In the genomic region with DNA sequence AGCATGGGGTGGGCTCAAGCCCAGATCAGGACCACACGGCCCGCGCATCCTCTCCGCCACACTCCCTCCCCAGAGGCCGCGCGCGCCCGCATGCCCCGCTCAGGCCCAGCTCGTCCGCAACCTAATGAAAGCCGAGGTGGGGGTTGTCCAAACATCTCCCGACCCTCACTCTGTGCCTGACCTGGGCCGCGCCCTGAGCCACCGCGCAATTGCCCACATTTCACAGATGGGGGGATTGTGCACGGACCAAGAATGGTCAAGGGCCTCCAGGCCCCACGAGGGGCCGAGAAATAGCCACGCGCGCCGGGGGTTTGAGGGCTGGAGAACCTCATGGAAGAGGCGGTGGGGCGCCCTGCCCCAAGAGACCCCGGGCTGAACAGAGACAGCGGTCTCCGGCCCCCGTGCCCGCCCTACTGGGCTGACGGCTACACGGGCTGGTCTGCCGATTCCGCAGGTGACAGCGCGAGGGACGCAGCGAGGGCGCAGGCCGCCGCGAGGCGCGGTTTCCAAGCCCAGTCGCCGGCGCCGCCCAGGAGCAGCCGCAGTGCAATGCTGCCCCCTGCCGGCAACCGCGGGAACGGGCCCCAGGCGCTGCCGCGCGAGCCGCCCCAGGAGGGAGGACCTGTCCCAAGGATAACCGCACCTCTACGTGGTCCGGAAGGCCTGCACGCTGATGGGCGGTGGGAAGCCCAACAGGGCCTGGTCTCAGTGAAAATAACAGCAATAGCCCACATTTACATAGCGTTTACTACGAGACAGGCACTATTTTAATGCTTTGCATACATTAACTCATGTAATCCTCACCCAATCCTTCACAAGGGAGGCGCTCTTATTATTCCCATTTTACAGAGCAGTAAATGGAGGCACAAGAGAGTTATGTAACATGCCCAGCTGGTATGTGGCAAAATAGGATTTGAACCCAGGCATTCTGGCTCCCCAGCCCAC, we compare ENCODE assay signal across 7 cellular contexts. TPM values are rescaled to one million over a fixed set of nuclear protein-coding genes. Genes with fewer than 3 reads are reported as not detected.
DNase-seq lines count a peak whose midpoint lies in the region; ATAC-seq, FAIRE-seq and TF ChIP-seq lines count a peak whose summit lies in the region.

No MANE protein-coding gene starts in this region.

- no peak for FAIRE-seq in astrocyte (lab: Jason Lieb, UNC)

- H4K20me1 ChIP-seq in GM23338 (replicated peaks; ENCODE audit: insufficient read depth) = no peaks in the 10 kb centered on the region
- H4K20me1 ChIP-seq in KMS-11 (ENCODE audit: insufficient read depth) = no peaks in the 10 kb centered on the region
- H4K20me1 ChIP-seq in astrocyte (ENCODE audit: insufficient read depth, low read length) = no peaks in the 10 kb centered on the region

- H2AFZ ChIP-seq in GM23338 = peak overlapping the region; percentile 100
- peak overlapping the region; percentile 68; the same call in 1 of the 2 replicates for H2AFZ ChIP-seq in KMS-11 (ENCODE audit: low read depth)
- H2AFZ ChIP-seq in astrocyte (ENCODE audit: low read depth, low read length) = peak overlapping the region; percentile 77

- H3K27ac ChIP-seq in GM23338 (ENCODE audit: low read depth) (no peak overlapping the region), KMS-11 (no peak overlapping the region), astrocyte (ENCODE audit: low read depth, low read length) (no peak overlapping the region)

- TF ChIP-seq CTCF in GM12872 (IDR thresholded peaks at IDR 0.05; ENCODE audit: insufficient read depth, low read depth, low read length) (peak; percentile 97), GM23338 (conservative IDR thresholded peaks at IDR 0.05; ENCODE audit: low read depth in 2 of 2) (peak; percentile 80 to 95), KMS-11 (conservative IDR thresholded peaks at IDR 0.05; ENCODE audit: low read depth, low read length) (peak; percentile 86), astrocyte (IDR thresholded peaks at IDR 0.05; ENCODE audit: insufficient read depth, low read depth, low read length) (peak; percentile 73)

- H3K4me3 ChIP-seq in GM23338 (peak overlapping the region; percentile 59), KMS-11 (IDR thresholded peaks at IDR 0.05; ENCODE audit: insufficient read depth, low read depth, low read length) (no peak overlapping the region), astrocyte (ENCODE audit: insufficient read depth, low read depth, low read length) (no peak overlapping the region)

- H3K27me3 Mint-ChIP-seq in GM23338 (ENCODE audit: insufficient read depth, low read depth, poor library complexity) = peaks cover 15% of the 10 kb centered on the region
- H3K27me3 Mint-ChIP-seq in astrocyte (ENCODE audit: low read depth, unreplicated experiment) = peaks cover 72% of the 10 kb centered on the region

- H3K9me3 ChIP-seq in astrocyte (ENCODE audit: insufficient read depth, low read depth, low read length) = no peaks in the 10 kb centered on the region

- H3K9me2 ChIP-seq in GM23338 (ENCODE audit: insufficient read depth) = no peaks in the 10 kb centered on the region

- H3K79me2 ChIP-seq in GM23338 (replicated peaks; ENCODE audit: insufficient read depth) = no peaks in the 10 kb centered on the region
- H3K79me2 ChIP-seq in KMS-11 (ENCODE audit: insufficient read depth, low read depth) = no peaks in the 10 kb centered on the region
- H3K79me2 ChIP-seq in astrocyte (ENCODE audit: insufficient read depth, low read length) = no peaks in the 10 kb centered on the region

- H3K4me2 ChIP-seq in GM23338 = peak overlapping the region; percentile 92
- peak overlapping the region; percentile 36; the same call in 1 of the 2 replicates for H3K4me2 ChIP-seq in KMS-11
- H3K4me2 ChIP-seq in astrocyte (ENCODE audit: low read length) = peak overlapping the region; percentile 83

- DNase-seq in GM23338 (ENCODE audit: low spot score) = peak; percentile 85
- DNase-seq in T-helper 22 cell (ENCODE audit: low read depth) = peak; percentile 46
- no peak for DNase-seq in astrocyte (ENCODE audit: low read depth)
- peak in 43 of 51 donors; percentile 33 to 89 (median 65) for DNase-seq in hypothalamus (lab: John Stamatoyannopoulos, UW)
- peak; percentile 80 to 82 for DNase-seq in stimulated activated CD4-positive, alpha-beta T cell treated with anti-CD3 and anti-CD28 coated beads, Interleukin-12 subunit alpha, Interleukin-12 subunit beta, amount 100 ng/mL, for 24 hours (ENCODE audit: low read depth in 2 of 2)

- no peaks in the 10 kb centered on the region for H3F3A ChIP-seq in GM23338 (replicated peaks; ENCODE audit: low read depth)

- ATAC-seq in GM23338 = peak; percentile 95

- no peaks in the 10 kb centered on the region for H3K4me1 ChIP-seq in GM23338 (ENCODE audit: insufficient read depth)
- peaks cover 3% of the 10 kb centered on the region for H3K4me1 ChIP-seq in KMS-11 (ENCODE audit: low read depth, poor library complexity, severe bottlenecking)
- peaks cover 3% of the 10 kb centered on the region for H3K4me1 ChIP-seq in astrocyte (ENCODE audit: insufficient read depth, low read length)

- H3K4me3 Mint-ChIP-seq in GM23338 (peak overlapping the region; percentile 38; the same call in 2 of the 3 replicates), astrocyte (ENCODE audit: unreplicated experiment) (no peak overlapping the region)

- H3K4me1 Mint-ChIP-seq in GM23338 (no peaks in the 10 kb centered on the region), astrocyte (ENCODE audit: low read depth, unreplicated experiment) (no peaks in the 10 kb centered on the region)

- H3K27ac Mint-ChIP-seq in GM23338 (no peak overlapping the region), astrocyte (ENCODE audit: unreplicated experiment) (no peak overlapping the region)

- H3K9me3 Mint-ChIP-seq in GM23338 (no peaks in the 10 kb centered on the region), astrocyte (ENCODE audit: unreplicated experiment) (no peaks in the 10 kb centered on the region)

- H3K36me3 ChIP-seq in GM23338 (ENCODE audit: insufficient read depth) (no peaks in the 10 kb centered on the region), KMS-11 (ENCODE audit: insufficient read depth) (no peaks in the 10 kb centered on the region), astrocyte (ENCODE audit: insufficient read depth, low read length) (no peaks in the 10 kb centered on the region)

- H3K27me3 ChIP-seq in GM23338 (ENCODE audit: insufficient read depth) (peaks cover 28% of the 10 kb centered on the region), KMS-11 (ENCODE audit: insufficient read depth, low read depth) (no peaks in the 10 kb centered on the region), astrocyte (ENCODE audit: insufficient read depth, low read length) (peaks cover 22% of the 10 kb centered on the region)

- no peak overlapping the region for H3K9ac ChIP-seq in KMS-11
- H3K9ac ChIP-seq in astrocyte (ENCODE audit: low read length) = peak overlapping the region; percentile 12

- no peaks in the 10 kb centered on the region for H3K36me3 Mint-ChIP-seq in GM23338 (ENCODE audit: low read depth)
- H3K36me3 Mint-ChIP-seq in astrocyte (ENCODE audit: low read depth, unreplicated experiment) = no peaks in the 10 kb centered on the region

TF ChIP-seq in GM23338, 12 proteins besides CTCF, POLR2A, EP300 and RAD21:
- TF ChIP-seq, protein P1, sequence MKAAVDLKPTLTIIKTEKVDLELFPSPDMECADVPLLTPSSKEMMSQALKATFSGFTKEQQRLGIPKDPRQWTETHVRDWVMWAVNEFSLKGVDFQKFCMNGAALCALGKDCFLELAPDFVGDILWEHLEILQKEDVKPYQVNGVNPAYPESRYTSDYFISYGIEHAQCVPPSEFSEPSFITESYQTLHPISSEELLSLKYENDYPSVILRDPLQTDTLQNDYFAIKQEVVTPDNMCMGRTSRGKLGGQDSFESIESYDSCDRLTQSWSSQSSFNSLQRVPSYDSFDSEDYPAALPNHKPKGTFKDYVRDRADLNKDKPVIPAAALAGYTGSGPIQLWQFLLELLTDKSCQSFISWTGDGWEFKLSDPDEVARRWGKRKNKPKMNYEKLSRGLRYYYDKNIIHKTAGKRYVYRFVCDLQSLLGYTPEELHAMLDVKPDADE (IDR thresholded peaks at IDR 0.05) = no peak
- TF ChIP-seq EZH2 (IDR thresholded peaks at IDR 0.05; ENCODE audit: low read depth, unreplicated experiment) (no peak), CREB1 (CRISPR knock-in tag; IDR thresholded peaks at IDR 0.05; ENCODE audit: low read depth) (no peak)
TF ChIP-seq in GM23338: peak in this region for 0.

RNA-seq across cellular contexts. Expression of gene GRID1, which starts 10.5 kb away (rescaled TPM):
- total RNA-seq in GM23338 (2014; rRNA removed; shearing (Covaris generic)) = 0.14 and 0.82 TPM in 2 replicates
- polyA plus RNA-seq in GM23338 (2016; fragmentation: Nextera tagmentation; extraction: Ambion mirVana) = 0.09 and 0.15 TPM in 2 replicates
- total RNA-seq in astrocyte = 0.48 and 0.75 TPM in 2 replicates

Comparison
In these comparisons a context has a peak if more than half of its experiments do, and no peak if none do; other contexts are left out.
1. H3K4me2 ChIP-seq: peak in every context shown above with its lines; median percentile 92 in GM23338; 83 in astrocyte; 36 in KMS-11.